12 cellular contexts compared by ENCODE assay signal in the genomic region with DNA sequence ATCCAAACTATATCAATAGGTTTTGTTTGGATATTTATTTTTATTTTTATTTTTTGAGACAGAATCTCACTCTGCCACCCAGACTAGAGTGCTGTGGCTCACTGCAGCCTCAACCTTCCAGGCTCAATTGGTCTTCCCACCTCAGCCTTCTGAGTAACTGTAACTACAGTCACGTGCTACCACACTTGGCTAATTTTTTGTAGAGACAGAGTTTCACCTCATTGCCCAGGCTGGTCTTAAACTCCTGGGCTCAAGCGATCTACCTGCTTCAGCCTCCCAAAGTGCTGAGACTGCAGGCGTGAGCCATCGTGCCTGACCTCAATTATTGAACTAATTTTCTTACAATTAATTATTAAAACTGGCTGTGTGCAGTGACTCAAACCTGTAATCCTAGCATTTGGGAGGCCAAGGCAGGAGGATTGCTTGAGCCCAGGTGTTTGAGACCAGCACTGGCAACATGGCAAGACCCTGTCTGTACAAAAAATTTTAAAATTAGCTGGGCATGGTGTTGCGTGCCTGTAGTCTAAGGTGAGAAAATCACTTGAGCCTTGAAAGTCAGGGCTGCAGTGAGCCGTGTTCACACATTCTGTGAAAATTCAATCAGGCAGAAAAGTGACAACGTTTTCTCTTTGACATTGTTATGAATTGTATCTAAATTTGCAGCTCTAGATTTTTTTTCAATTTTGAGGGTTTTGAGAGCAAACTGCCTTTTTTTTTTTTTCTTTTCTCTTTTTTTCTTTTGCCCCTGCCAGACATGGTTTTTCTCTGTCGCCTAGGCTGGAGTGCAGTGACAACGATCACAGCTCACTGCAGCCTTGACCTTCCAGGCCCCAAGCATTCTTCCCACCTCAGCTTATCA.
DNase-seq lines count a peak whose midpoint lies in the region; ATAC-seq, FAIRE-seq and TF ChIP-seq lines count a peak whose summit lies in the region.
"Had no signal": no experiment of that assay in that cellular context is flagged by ENCODE, and none has a peak within 500 bp of the region (broad histone marks: within the 10 kb centered on the region; RNA-seq: fewer than 3 reads in every experiment).

No MANE protein-coding gene starts in this region.

- no peak overlapping the region for H3K27ac ChIP-seq in adrenal gland

- peak; percentile 66 for ATAC-seq in GM21360 (IDR thresholded peaks at IDR 0.05; ENCODE audit: unreplicated experiment)
- ATAC-seq in HG03066 (IDR thresholded peaks at IDR 0.05; ENCODE audit: low read depth, unreplicated experiment) = peak; percentile 74
- no peak for ATAC-seq in HG03025 (IDR thresholded peaks at IDR 0.05; ENCODE audit: low FRiP score, unreplicated experiment)

- H3K9me3 ChIP-seq in adrenal gland (replicated peaks in 1 of 3) = no peaks in the 10 kb centered on the region

- no peak for TF ChIP-seq POLR2A in adrenal gland (IDR thresholded peaks at IDR 0.05)

- no peak for TF ChIP-seq CTCF in adrenal gland (IDR thresholded peaks at IDR 0.05)

- DNase-seq in GM18507 (ENCODE audit: extremely low spot score, insufficient read length, low read depth) (peak; percentile 18), glomerular visceral epithelial cell (ENCODE audit: extremely low spot score) (peak; percentile 30), cortex of kidney (lab: John Stamatoyannopoulos, UW) (no peak), adrenal gland (no peak), NCI-H1417 treated with DMSO at 0.1 percent for 48 hours (lab: John Stamatoyannopoulos, UW) (no peak)
- DNase-seq: amygdala, COR-L47, NCI-H774 had no signal

- peak; percentile 92 for FAIRE-seq in GM18507 (lab: Jason Lieb, UNC)
- FAIRE-seq: endothelial cell of umbilical vein had no signal

- peaks cover 0 to 14% of the 10 kb centered on the region in 2 donors for H3K36me3 ChIP-seq in adrenal gland (replicated peaks in 1 of 2)

- H3K27me3 ChIP-seq in adrenal gland = no peaks in the 10 kb centered on the region

- no peaks in the 10 kb centered on the region for H3K4me1 ChIP-seq in adrenal gland (replicated peaks in 1 of 2)

- 80 to 90% (median 87%) methylated on average over 9 of the region's 9 CpGs for WGBS in adrenal gland, 4 donors

- intact Hi-C loops in adrenal gland (cut with DNase I) = no loop called here

- H3K4me3 ChIP-seq in adrenal gland = no peak overlapping the region

Comparison
In these comparisons a context has a peak if more than half of its experiments do, and no peak if none do; other contexts are left out.
1. DNase-seq: peak in GM18507 (single experiment) and glomerular visceral epithelial cell (single experiment); none in cortex of kidney (single experiment), adrenal gland (0 of 7) and NCI-H1417 treated with DMSO at 0.1 percent for 48 hours (single experiment).